ENCODE assay signal across 1 cellular context in genomic region chr3:125302932-125303331, GRCh38.
TF ChIP-seq lines count a peak whose summit lies in the region.

No MANE protein-coding gene starts in this region.

TF ChIP-seq in SK-N-SH, 30 proteins besides CTCF, POLR2A, EP300 and RAD21 (continued from another document):
- TF ChIP-seq ZBTB33 (IDR thresholded peaks at IDR 0.05; ENCODE audit: borderline replicate concordance, low read depth) (no peak), SMC3 (IDR thresholded peaks at IDR 0.05; ENCODE audit: low read depth, low read length) (no peak), IRF3 (IDR thresholded peaks at IDR 0.05; ENCODE audit: low read depth, low read length) (no peak), ELF1 (IDR thresholded peaks at IDR 0.05) (no peak)
- TF ChIP-seq, protein P1, sequence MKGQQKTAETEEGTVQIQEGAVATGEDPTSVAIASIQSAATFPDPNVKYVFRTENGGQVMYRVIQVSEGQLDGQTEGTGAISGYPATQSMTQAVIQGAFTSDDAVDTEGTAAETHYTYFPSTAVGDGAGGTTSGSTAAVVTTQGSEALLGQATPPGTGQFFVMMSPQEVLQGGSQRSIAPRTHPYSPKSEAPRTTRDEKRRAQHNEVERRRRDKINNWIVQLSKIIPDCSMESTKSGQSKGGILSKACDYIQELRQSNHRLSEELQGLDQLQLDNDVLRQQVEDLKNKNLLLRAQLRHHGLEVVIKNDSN (IDR thresholded peaks at IDR 0.05; ENCODE audit: borderline replicate concordance, low read depth): no peak
